ENCODE assay signal across 1 cellular context in the genomic region with DNA sequence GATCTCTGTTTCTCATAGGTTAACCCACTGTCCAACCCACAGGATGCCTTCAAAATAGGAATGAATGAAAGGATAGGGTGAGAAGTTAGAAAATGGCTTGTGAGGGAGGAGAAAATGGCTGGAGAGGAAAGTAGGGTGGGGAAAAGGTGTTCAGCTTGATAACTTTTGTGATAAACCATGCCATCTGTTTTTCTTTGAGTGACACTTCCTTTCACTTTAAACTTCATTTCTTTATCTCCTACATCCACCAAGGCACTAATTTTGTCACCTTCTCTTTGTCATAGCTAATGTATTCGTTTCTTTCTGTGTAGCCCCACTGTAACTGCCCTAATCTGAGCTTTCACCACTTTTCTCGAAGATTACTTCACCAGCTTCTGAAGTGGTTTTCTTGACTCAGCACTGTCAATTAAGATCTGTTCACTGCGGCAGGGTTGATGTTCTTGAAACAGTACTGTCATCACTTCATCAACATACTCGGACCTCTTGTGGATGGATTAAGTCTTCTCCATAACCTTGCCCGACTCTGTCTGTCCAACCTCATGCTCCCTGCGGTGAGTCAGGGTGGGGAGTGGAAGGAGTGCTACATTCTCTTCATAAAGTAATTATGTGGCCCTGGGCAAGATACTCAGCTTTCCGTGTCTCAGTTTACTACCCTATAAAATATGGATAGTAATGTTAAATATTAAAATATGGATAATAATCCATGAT.
TF ChIP-seq lines count a peak whose summit lies in the region.

No MANE protein-coding gene starts in this region.

TF ChIP-seq in K562, 482 proteins besides CTCF, POLR2A, EP300 and RAD21 (continued from another document):
- TF ChIP-seq, protein P1, sequence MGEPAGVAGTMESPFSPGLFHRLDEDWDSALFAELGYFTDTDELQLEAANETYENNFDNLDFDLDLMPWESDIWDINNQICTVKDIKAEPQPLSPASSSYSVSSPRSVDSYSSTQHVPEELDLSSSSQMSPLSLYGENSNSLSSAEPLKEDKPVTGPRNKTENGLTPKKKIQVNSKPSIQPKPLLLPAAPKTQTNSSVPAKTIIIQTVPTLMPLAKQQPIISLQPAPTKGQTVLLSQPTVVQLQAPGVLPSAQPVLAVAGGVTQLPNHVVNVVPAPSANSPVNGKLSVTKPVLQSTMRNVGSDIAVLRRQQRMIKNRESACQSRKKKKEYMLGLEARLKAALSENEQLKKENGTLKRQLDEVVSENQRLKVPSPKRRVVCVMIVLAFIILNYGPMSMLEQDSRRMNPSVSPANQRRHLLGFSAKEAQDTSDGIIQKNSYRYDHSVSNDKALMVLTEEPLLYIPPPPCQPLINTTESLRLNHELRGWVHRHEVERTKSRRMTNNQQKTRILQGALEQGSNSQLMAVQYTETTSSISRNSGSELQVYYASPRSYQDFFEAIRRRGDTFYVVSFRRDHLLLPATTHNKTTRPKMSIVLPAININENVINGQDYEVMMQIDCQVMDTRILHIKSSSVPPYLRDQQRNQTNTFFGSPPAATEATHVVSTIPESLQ (CRISPR knock-in tag; IDR thresholded peaks at IDR 0.05), result no peak
- TF ChIP-seq ZNF239 (CRISPR knock-in tag; IDR thresholded peaks at IDR 0.05) (no peak), ZC3H8 (IDR thresholded peaks at IDR 0.05) (no peak), MAZ (CRISPR knock-in tag; conservative IDR thresholded peaks at IDR 0.05 in 1 of 2, IDR thresholded peaks at IDR 0.05 in 1 of 2) (peak in 1 of 2 experiments; percentile 79; a peak in 1 of 4 replicates), GATAD2A (IDR thresholded peaks at IDR 0.05) (peak; percentile 13), MEF2A (IDR thresholded peaks at IDR 0.05; ENCODE audit: control insufficient read depth, low read depth, low read length) (peak; percentile 24; the same call in 1 of the 2 replicates), KDM5B (IDR thresholded peaks at IDR 0.05; ENCODE audit: insufficient replicate concordance, low read depth, low read length) (no peak), DMBX1 (CRISPR knock-in tag; IDR thresholded peaks at IDR 0.05; ENCODE audit: borderline replicate concordance) (peak; percentile 85; the same call in 1 of the 2 replicates), CHD1 (IDR thresholded peaks at IDR 0.05; ENCODE audit: low read length) (no peak), ZNF77 (CRISPR knock-in tag; IDR thresholded peaks at IDR 0.05) (no peak), KLF10 (CRISPR knock-in tag; IDR thresholded peaks at IDR 0.05) (no peak), MYBL2 (IDR thresholded peaks at IDR 0.05; ENCODE audit: low read depth) (0 out of 2 replicates have a peak, but pooled peaks have one; percentile 28), MYBL2 (CRISPR knock-in tag; IDR thresholded peaks at IDR 0.05; ENCODE audit: borderline replicate concordance) (no peak), CBFA2T2 (conservative IDR thresholded peaks at IDR 0.05) (peak; percentile 98), ZNF445 (CRISPR knock-in tag; IDR thresholded peaks at IDR 0.05; ENCODE audit: low read depth) (no peak), FOXK2 (conservative IDR thresholded peaks at IDR 0.05 in 1 of 2, IDR thresholded peaks at IDR 0.05 in 1 of 2; ENCODE audit: low read depth in 2 of 2) (peak; percentile 52 to 69; a peak in 3 of 4 replicates), BRCA1 (IDR thresholded peaks at IDR 0.05) (no peak), BRCA1 (CRISPR knock-in tag; IDR thresholded peaks at IDR 0.05) (no peak), ZNF785 (CRISPR knock-in tag; IDR thresholded peaks at IDR 0.05) (no peak), NFE2L1 (tag; IDR thresholded peaks at IDR 0.05; ENCODE audit: borderline replicate concordance, low read depth) (no peak), TSC22D4 (tag; IDR thresholded peaks at IDR 0.05) (no peak), STAT5A (IDR thresholded peaks at IDR 0.05; ENCODE audit: borderline replicate concordance, low read length) (peak; percentile 94), ZNF830 (CRISPR knock-in tag; IDR thresholded peaks at IDR 0.05) (no peak), ZNF717 (CRISPR knock-in tag; IDR thresholded peaks at IDR 0.05) (no peak), EWSR1 (IDR thresholded peaks at IDR 0.05; ENCODE audit: borderline replicate concordance, low read depth, partially characterized antibody) (no peak), MIER1 (IDR thresholded peaks at IDR 0.05; ENCODE audit: low read depth) (no peak), C11orf30 (IDR thresholded peaks at IDR 0.05; ENCODE audit: low read depth) (peak; percentile 91), ZBED1 (IDR thresholded peaks at IDR 0.05) (no peak), MTA3 (IDR thresholded peaks at IDR 0.05; ENCODE audit: borderline replicate concordance) (peak; percentile 78), ZNF75A (CRISPR knock-in tag; IDR thresholded peaks at IDR 0.05) (no peak), ZFPM2 (CRISPR knock-in tag; IDR thresholded peaks at IDR 0.05) (no peak), NFYB (IDR thresholded peaks at IDR 0.05; ENCODE audit: extremely low read depth, insufficient read length) (no peak), ETV6 (IDR thresholded peaks at IDR 0.05; ENCODE audit: borderline replicate concordance in 1 of 2, low read depth in 2 of 2, low read length in 1 of 2) (peak in 1 of 2 experiments; percentile 77; a peak in 2 of 4 replicates), ETV6 (CRISPR knock-in tag; IDR thresholded peaks at IDR 0.05; ENCODE audit: borderline replicate concordance) (no peak), SMARCB1 (IDR thresholded peaks at IDR 0.05; ENCODE audit: insufficient read length, low read depth) (peak; percentile 92), ZNF3 (CRISPR knock-in tag; IDR thresholded peaks at IDR 0.05) (no peak), ZFX (CRISPR knock-in tag; IDR thresholded peaks at IDR 0.05) (no peak), RCOR1 (IDR thresholded peaks at IDR 0.05; ENCODE audit: borderline replicate concordance in 1 of 2, low read depth in 2 of 2, low read length in 2 of 2) (peak in 1 of 2 experiments; percentile 97; a peak in 3 of 4 replicates), CC2D1A (IDR thresholded peaks at IDR 0.05) (peak; percentile 96; the same call in 1 of the 2 replicates), ZNF778 (CRISPR knock-in tag; IDR thresholded peaks at IDR 0.05) (no peak)
- TF ChIP-seq, protein P2, sequence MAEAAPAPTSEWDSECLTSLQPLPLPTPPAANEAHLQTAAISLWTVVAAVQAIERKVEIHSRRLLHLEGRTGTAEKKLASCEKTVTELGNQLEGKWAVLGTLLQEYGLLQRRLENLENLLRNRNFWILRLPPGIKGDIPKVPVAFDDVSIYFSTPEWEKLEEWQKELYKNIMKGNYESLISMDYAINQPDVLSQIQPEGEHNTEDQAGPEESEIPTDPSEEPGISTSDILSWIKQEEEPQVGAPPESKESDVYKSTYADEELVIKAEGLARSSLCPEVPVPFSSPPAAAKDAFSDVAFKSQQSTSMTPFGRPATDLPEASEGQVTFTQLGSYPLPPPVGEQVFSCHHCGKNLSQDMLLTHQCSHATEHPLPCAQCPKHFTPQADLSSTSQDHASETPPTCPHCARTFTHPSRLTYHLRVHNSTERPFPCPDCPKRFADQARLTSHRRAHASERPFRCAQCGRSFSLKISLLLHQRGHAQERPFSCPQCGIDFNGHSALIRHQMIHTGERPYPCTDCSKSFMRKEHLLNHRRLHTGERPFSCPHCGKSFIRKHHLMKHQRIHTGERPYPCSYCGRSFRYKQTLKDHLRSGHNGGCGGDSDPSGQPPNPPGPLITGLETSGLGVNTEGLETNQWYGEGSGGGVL (CRISPR knock-in tag; IDR thresholded peaks at IDR 0.05), result no peak
- TF ChIP-seq, protein P3, sequence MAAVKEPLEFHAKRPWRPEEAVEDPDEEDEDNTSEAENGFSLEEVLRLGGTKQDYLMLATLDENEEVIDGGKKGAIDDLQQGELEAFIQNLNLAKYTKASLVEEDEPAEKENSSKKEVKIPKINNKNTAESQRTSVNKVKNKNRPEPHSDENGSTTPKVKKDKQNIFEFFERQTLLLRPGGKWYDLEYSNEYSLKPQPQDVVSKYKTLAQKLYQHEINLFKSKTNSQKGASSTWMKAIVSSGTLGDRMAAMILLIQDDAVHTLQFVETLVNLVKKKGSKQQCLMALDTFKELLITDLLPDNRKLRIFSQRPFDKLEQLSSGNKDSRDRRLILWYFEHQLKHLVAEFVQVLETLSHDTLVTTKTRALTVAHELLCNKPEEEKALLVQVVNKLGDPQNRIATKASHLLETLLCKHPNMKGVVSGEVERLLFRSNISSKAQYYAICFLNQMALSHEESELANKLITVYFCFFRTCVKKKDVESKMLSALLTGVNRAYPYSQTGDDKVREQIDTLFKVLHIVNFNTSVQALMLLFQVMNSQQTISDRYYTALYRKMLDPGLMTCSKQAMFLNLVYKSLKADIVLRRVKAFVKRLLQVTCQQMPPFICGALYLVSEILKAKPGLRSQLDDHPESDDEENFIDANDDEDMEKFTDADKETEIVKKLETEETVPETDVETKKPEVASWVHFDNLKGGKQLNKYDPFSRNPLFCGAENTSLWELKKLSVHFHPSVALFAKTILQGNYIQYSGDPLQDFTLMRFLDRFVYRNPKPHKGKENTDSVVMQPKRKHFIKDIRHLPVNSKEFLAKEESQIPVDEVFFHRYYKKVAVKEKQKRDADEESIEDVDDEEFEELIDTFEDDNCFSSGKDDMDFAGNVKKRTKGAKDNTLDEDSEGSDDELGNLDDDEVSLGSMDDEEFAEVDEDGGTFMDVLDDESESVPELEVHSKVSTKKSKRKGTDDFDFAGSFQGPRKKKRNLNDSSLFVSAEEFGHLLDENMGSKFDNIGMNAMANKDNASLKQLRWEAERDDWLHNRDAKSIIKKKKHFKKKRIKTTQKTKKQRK (IDR thresholded peaks at IDR 0.05; ENCODE audit: borderline replicate concordance, low read depth, low read length), result no peak
- TF ChIP-seq, protein P4, sequence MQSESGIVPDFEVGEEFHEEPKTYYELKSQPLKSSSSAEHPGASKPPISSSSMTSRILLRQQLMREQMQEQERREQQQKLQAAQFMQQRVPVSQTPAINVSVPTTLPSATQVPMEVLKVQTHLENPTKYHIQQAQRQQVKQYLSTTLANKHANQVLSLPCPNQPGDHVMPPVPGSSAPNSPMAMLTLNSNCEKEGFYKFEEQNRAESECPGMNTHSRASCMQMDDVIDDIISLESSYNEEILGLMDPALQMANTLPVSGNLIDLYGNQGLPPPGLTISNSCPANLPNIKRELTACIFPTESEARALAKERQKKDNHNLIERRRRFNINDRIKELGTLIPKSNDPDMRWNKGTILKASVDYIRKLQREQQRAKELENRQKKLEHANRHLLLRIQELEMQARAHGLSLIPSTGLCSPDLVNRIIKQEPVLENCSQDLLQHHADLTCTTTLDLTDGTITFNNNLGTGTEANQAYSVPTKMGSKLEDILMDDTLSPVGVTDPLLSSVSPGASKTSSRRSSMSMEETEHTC (IDR thresholded peaks at IDR 0.05), result no peak
- TF ChIP-seq, protein P5, sequence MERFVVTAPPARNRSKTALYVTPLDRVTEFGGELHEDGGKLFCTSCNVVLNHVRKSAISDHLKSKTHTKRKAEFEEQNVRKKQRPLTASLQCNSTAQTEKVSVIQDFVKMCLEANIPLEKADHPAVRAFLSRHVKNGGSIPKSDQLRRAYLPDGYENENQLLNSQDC (CRISPR knock-in tag; IDR thresholded peaks at IDR 0.05), result no peak
- TF ChIP-seq, protein P6, sequence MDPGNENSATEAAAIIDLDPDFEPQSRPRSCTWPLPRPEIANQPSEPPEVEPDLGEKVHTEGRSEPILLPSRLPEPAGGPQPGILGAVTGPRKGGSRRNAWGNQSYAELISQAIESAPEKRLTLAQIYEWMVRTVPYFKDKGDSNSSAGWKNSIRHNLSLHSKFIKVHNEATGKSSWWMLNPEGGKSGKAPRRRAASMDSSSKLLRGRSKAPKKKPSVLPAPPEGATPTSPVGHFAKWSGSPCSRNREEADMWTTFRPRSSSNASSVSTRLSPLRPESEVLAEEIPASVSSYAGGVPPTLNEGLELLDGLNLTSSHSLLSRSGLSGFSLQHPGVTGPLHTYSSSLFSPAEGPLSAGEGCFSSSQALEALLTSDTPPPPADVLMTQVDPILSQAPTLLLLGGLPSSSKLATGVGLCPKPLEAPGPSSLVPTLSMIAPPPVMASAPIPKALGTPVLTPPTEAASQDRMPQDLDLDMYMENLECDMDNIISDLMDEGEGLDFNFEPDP (CRISPR knock-in tag; IDR thresholded peaks at IDR 0.05), result no peak
TF ChIP-seq in K562: peak in this region for 150.
